ENCODE assay signal across 16 cellular contexts in the genomic region with DNA sequence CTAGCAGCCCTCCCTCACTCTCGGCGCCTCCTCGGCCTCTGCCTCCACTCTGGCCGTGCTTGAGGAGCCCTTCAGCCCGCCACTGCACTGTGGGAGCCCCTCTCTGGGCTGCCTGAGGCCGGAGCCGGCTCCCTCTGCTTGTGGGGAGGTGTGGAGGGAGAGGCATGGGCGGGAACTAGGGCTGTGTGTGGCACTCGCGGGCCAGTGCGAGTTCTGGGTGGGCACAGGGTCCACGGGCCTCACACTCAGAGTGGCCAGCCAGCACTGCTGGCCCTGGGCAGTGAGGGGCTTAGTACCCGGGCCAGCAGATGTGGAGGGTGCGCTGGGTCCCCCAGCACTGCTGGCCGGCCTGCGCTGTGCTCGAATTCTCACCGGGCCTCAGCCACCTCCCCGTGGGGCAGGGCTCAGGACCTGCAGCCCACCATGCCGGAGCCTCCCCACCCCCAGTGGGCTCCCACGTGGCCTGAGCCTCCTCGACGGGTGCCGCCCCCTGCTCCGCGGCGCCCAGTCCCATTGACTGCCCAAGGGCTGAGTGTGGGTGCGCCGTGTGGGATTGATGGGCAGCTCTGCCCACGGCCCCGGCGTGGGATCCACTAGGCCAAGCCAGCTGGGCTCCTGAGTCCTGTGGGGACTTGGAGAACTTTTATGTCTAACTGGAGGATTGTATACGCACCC. TPM values are rescaled to one million over a fixed set of nuclear protein-coding genes. Genes with fewer than 3 reads are reported as not detected.
DNase-seq lines count a peak whose midpoint lies in the region; ATAC-seq and TF ChIP-seq lines count a peak whose summit lies in the region.
"Had no signal": no experiment of that assay in that cellular context is flagged by ENCODE, and none has a peak within 500 bp of the region (broad histone marks: within the 10 kb centered on the region; RNA-seq: fewer than 3 reads in every experiment).

No MANE protein-coding gene starts in this region.

- H3K9me3 ChIP-seq in spleen = peaks cover 0 to 12% (median 0%) of the 10 kb centered on the region in 8 donors
- H3K9me3 ChIP-seq: Caco-2, HAP-1 had no signal

- peak; percentile 4 for DNase-seq in activated gamma-delta T cell (lab: John Stamatoyannopoulos, UW)
- DNase-seq in activated gamma-delta T cell treated with Interleukin-2 at 50 U/mL for 16 hours = no peak
- DNase-seq in spleen = peak; percentile 71
- DNase-seq in kidney tubule cell (ENCODE audit: low spot score) = no peak
- no peak for DNase-seq in NCI-H1105 treated with DMSO at 0.1 percent for 48 hours (lab: John Stamatoyannopoulos, UW)
- DNase-seq: Caco-2; CD4-positive, CD25-positive, alpha-beta regulatory T cell; CD8-positive, alpha-beta T cell; DMS153; DND-41; GOT3 had no signal

- ATAC-seq in esophagus mucosa = peak; percentile 23
- ATAC-seq: CD8-positive, alpha-beta T cell had no signal

- H3K27ac ChIP-seq in spleen = no peak overlapping the region
- H3K27ac ChIP-seq: 22Rv1, BLaER1, C4-2B had no signal

- WGBS in spleen, 5 donors = 90 to 98% (median 93%) methylated on average over 25 to 33 of the region's 33 CpGs

- peaks cover 0 to 14% (median 0%) of the 10 kb centered on the region in 6 donors for H3K4me1 ChIP-seq in spleen
- H3K4me1 ChIP-seq: BLaER1, Caco-2 had no signal

- H3K36me3 ChIP-seq in spleen = no peaks in the 10 kb centered on the region
- H3K36me3 ChIP-seq: BLaER1, HAP-1 had no signal

- TF ChIP-seq CTCF in spleen (IDR thresholded peaks at IDR 0.05 in 8 of 11, conservative IDR thresholded peaks at IDR 0.05 in 3 of 11) = no peak

- H3K4me3 ChIP-seq in spleen = no peak overlapping the region
- H3K4me3 ChIP-seq: BLaER1, HAP-1 had no signal

- intact Hi-C loops in spleen (cut with DNase I; ENCODE audit: low total_unique reads) = no loop called here

- H3K27me3 ChIP-seq in spleen (replicated peaks in 1 of 7) = no peaks in the 10 kb centered on the region
- H3K27me3 ChIP-seq: BLaER1 had no signal

- no peak for TF ChIP-seq POLR2A in spleen (IDR thresholded peaks at IDR 0.05)

RNA-seq across cellular contexts. Expression of gene FCHO2, which starts 30.4 kb away (rescaled TPM):
- total RNA-seq in esophagus mucosa (47.4 TPM), spleen (10 to 100 TPM; 24.8 to 86.6 (median 51.8) TPM)
- polyA plus RNA-seq in spleen = 10 to 100 TPM in 1 of 3 donors, 1 to 10 TPM in 2; 5.6 to 12.0 (median 7.9) TPM

Comparison
In these comparisons a context has a peak if more than half of its experiments do, and no peak if none do; other contexts are left out.
1. DNase-seq: peak in activated gamma-delta T cell (single experiment) and spleen (single experiment); none in activated gamma-delta T cell treated with Interleukin-2 at 50 U/mL for 16 hours (single experiment), kidney tubule cell (single experiment) and NCI-H1105 treated with DMSO at 0.1 percent for 48 hours (single experiment).